12 cellular contexts compared by ENCODE assay signal in the genomic region with DNA sequence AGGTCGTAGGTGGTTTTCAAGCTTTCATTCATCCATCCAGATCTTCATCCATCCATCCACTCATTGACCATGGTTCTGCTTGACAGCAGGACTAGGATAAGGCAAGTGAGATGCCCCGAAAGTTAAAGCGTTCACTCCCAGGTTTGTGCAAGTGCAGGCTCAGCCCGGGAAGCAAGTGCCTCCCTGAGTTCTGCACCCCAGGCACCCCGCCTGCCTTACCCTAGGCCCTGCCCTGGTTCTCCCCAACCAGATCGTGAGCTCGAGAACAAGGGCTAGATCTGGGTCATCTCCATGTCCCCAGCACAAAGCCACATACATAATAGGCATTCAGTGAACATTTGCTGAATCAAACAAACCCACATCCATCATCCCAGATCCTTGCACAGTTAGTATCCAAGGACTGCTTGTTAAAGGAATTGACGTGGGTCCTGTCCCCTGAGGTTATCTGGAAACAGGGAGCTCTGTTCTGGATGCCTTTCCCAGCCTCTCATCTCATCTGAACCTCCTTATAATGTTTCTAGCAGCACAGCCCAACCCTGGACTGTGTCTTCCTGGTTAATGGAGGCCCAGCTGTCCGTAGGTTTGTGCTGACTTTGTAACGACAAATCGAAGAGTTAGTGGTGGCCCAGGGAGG.
DNase-seq lines count a peak whose midpoint lies in the region; TF ChIP-seq lines count a peak whose summit lies in the region.
"Had no signal": no experiment of that assay in that cellular context is flagged by ENCODE, and none has a peak within 500 bp of the region (broad histone marks: within the 10 kb centered on the region; RNA-seq: fewer than 3 reads in every experiment).

No MANE protein-coding gene starts in this region.

- in situ Hi-C loops in SK-MEL-5 (cut with HindIII; ENCODE audit: low pct_unique_long_range_greater_than_20kb, low sequenced_read_pairs), result no loop called here

- BruUV-seq in PC-9 (replicated peaks; lab: Mats Ljungman, UMichigan), result no TSS peak

- H3K36me3 ChIP-seq in esophagus squamous epithelium (no peaks in the 10 kb centered on the region), ascending aorta (no peaks in the 10 kb centered on the region), PC-9 (ENCODE audit: low read depth) (no peaks in the 10 kb centered on the region)
- no peaks in the 10 kb centered on the region for H3K36me3 ChIP-seq in CD8-positive, alpha-beta memory T cell (ENCODE audit: insufficient read depth, low read length)
- H3K36me3 ChIP-seq: sigmoid colon had no signal

- H3K79me2 ChIP-seq in PC-9 (ENCODE audit: low read depth), result no peaks in the 10 kb centered on the region

- H3F3A ChIP-seq in PC-9 (ENCODE audit: insufficient read depth, low read depth), result no peaks in the 10 kb centered on the region

- H3K36me3 Mint-ChIP-seq in CD8-positive, alpha-beta memory T cell, result no peaks in the 10 kb centered on the region

- H3K4me2 ChIP-seq in PC-9, result no peak overlapping the region

- H4K20me1 ChIP-seq in PC-9 (ENCODE audit: insufficient read depth), result no peaks in the 10 kb centered on the region

- WGBS in esophagus squamous epithelium, 2 donors, result 71 to 76% methylated on average over 6 to 9 of the region's 11 CpGs

- DNase-seq in ELR (ENCODE audit: low read depth) (peak; percentile 7), SK-MEL-5 (ENCODE audit: low read depth, low spot score) (peak; percentile 44), esophagus squamous epithelium (lab: John Stamatoyannopoulos, UW) (no peak), posterior vena cava (ENCODE audit: low spot score) (peak; percentile 62), ascending aorta (ENCODE audit: low spot score in 2 of 2) (no peak), head of caudate nucleus (no peak), PC-9 (no peak)
- DNase-seq in CD8-positive, alpha-beta memory T cell, result no peak
- DNase-seq: hippocampal formation, NCI-H187 treated with DMSO at 0.1 percent for 48 hours, sigmoid colon had no signal

- H3K27ac Mint-ChIP-seq in CD8-positive, alpha-beta memory T cell, result no peak overlapping the region
- H3K27ac Mint-ChIP-seq: B cell had no signal

- H3K4me3 ChIP-seq in esophagus squamous epithelium, result no peak overlapping the region
- no peak overlapping the region for H3K4me3 ChIP-seq in ascending aorta
- no peak overlapping the region for H3K4me3 ChIP-seq in CD8-positive, alpha-beta memory T cell (ENCODE audit: low read length)
- no peak overlapping the region for H3K4me3 ChIP-seq in PC-9
- H3K4me3 ChIP-seq: sigmoid colon had no signal

- intact Hi-C loops in esophagus squamous epithelium (cut with DNase I), result no loop called here
- intact Hi-C loops in posterior vena cava (cut with DNase I), result no loop called here
- intact Hi-C loops in ascending aorta (cut with DNase I), result no loop called here
- intact Hi-C loops in head of caudate nucleus (cut with DNase I), result no loop called here
- intact Hi-C loops in PC-9 (cut with micrococcal nuclease; ENCODE audit: unreplicated experiment), result no loop called here

- no peak overlapping the region for H3K4me3 Mint-ChIP-seq in CD8-positive, alpha-beta memory T cell
- H3K4me3 Mint-ChIP-seq: B cell had no signal

- no peak for TF ChIP-seq CTCF in esophagus squamous epithelium (IDR thresholded peaks at IDR 0.05)
- no peak for TF ChIP-seq CTCF in ascending aorta (IDR thresholded peaks at IDR 0.05)
- TF ChIP-seq CTCF in PC-9 (conservative IDR thresholded peaks at IDR 0.05), result no peak

- H3K27ac ChIP-seq in esophagus squamous epithelium (peak overlapping the region in 3 of 4 donors; percentile 61 to 72 (median 64)), ascending aorta (no peak overlapping the region), PC-9 (no peak overlapping the region)
- no peak overlapping the region for H3K27ac ChIP-seq in CD8-positive, alpha-beta memory T cell (ENCODE audit: low read depth, low read length)
- H3K27ac ChIP-seq: sigmoid colon had no signal

- H3K27me3 Mint-ChIP-seq in CD8-positive, alpha-beta memory T cell, result peaks cover 3 to 21% of the 10 kb centered on the region in 2 donors

- no peaks in the 10 kb centered on the region for H3K9me3 ChIP-seq in esophagus squamous epithelium
- H3K9me3 ChIP-seq in ascending aorta, result no peaks in the 10 kb centered on the region
- H3K9me3 ChIP-seq in CD8-positive, alpha-beta memory T cell (ENCODE audit: low read length), result no peaks in the 10 kb centered on the region
- no peaks in the 10 kb centered on the region for H3K9me3 ChIP-seq in PC-9 (ENCODE audit: insufficient read depth, low read depth)
- H3K9me3 ChIP-seq: sigmoid colon had no signal

- H2AFZ ChIP-seq in PC-9, result no peak overlapping the region

- POLR2A ChIA-PET in CD8-positive, alpha-beta memory T cell (lab: Charles Lee), result no interaction called here
- POLR2A ChIA-PET in PC-9 (lab: Charles Lee; ENCODE audit: unreplicated experiment), result interaction anchor here (0.6 kb wide), 1 partner anchor 1367 kb away, joined by 4 read pairs; the partner anchor contains the start of gene DTYMK

- peaks cover 10 to 29% (median 21%) of the 10 kb centered on the region in 3 donors for H3K4me1 ChIP-seq in esophagus squamous epithelium
- no peaks in the 10 kb centered on the region for H3K4me1 ChIP-seq in ascending aorta
- no peaks in the 10 kb centered on the region for H3K4me1 ChIP-seq in CD8-positive, alpha-beta memory T cell (ENCODE audit: insufficient read depth, low read length)
- no peaks in the 10 kb centered on the region for H3K4me1 ChIP-seq in PC-9 (replicated peaks; ENCODE audit: insufficient read depth)
- H3K4me1 ChIP-seq: sigmoid colon had no signal

- peaks cover 0 to 2% (median 0%) of the 10 kb centered on the region in 5 donors for H3K9me3 Mint-ChIP-seq in CD8-positive, alpha-beta memory T cell

- H3K9me2 ChIP-seq in PC-9 (ENCODE audit: insufficient read depth), result no peaks in the 10 kb centered on the region

- no peak for TF ChIP-seq POLR2A in esophagus squamous epithelium (IDR thresholded peaks at IDR 0.05)

- no peaks in the 10 kb centered on the region for H3K4me1 Mint-ChIP-seq in CD8-positive, alpha-beta memory T cell
- H3K4me1 Mint-ChIP-seq: B cell had no signal

- H3K27me3 ChIP-seq in esophagus squamous epithelium (no peaks in the 10 kb centered on the region), ascending aorta (no peaks in the 10 kb centered on the region), PC-9 (ENCODE audit: insufficient read depth, low read depth) (peaks cover 85% of the 10 kb centered on the region)
- H3K27me3 ChIP-seq in CD8-positive, alpha-beta memory T cell (ENCODE audit: insufficient read depth, low read length, poor library complexity, severe bottlenecking), result no peaks in the 10 kb centered on the region
- H3K27me3 ChIP-seq: sigmoid colon had no signal

- CTCF ChIA-PET in CD8-positive, alpha-beta memory T cell (lab: Charles Lee), result no interaction called here
- CTCF ChIA-PET in PC-9 (lab: Charles Lee), result interaction anchor here (0.6 kb wide), 1 partner anchor 202 kb away, joined by 3 read pairs; no protein-coding TSS in a partner anchor

Comparison
In these comparisons a context has a peak if more than half of its experiments do, and no peak if none do; other contexts are left out.
1. DNase-seq: peak in ELR (single experiment), SK-MEL-5 (single experiment) and posterior vena cava (single experiment); none in esophagus squamous epithelium (single experiment), ascending aorta (0 of 2), CD8-positive, alpha-beta memory T cell (0 of 5), head of caudate nucleus (0 of 42) and PC-9 (0 of 2).
2. H3K27ac ChIP-seq: peak in esophagus squamous epithelium (3 of 4); none in ascending aorta (0 of 2), CD8-positive, alpha-beta memory T cell (single experiment) and PC-9 (single experiment).